ENCODE assay signal across 8 cellular contexts in the genomic region with DNA sequence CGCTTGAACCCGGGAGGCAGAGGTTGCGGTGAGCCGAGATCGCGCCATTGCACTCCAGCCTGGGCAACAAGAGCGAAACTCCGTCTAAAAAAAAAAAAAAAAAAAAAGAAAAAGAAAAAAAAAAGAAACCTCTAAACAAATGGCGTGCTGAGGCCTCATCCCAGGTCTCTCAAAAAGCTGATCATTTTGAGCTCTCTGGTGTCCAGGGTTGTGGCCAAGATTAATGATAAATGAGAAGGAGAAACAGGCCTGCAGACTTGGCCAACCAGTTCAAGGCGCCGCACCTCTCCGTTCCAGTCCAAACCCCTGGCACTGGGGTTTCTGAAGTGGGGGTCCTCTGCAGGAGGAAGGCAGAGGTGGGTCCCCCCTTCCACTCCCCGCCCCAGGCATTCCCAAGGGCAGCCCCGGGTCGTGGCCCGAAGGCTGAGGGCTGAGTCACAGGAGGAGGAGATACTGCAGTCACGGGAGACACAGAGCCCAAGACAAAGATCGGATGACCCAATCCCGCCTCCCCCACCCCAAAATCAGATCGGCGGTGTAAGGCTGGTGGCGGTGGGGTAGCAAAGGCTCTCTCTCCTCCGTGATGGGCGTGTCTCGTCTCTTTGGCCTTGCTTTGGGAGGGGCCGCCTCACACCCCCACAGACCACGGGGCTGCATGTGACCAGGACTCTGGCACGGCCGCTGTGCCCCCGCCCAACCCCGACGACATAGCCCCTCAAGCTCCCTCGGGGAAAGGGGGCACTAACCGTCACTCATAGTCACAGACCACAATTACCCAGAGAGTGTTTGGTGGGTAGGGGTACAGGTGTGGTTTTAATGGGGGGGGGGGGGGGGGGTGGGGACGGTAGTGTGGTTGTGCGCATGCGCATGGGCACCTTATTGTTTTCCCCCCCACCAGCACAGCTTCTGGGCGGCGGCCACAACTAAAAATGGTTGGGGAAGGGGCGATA. TPM values are rescaled to one million over a fixed set of nuclear protein-coding genes. Genes with fewer than 3 reads are reported as not detected.
DNase-seq lines count a peak whose midpoint lies in the region; ATAC-seq and TF ChIP-seq lines count a peak whose summit lies in the region.

No MANE protein-coding gene starts in this region.

- no peak overlapping the region for H3K27ac ChIP-seq in neuronal stem cell (replicated peaks; ENCODE audit: low read length)

- H3K9ac ChIP-seq in neuronal stem cell (ENCODE audit: low read depth, low read length, poor library complexity), result peak overlapping the region; percentile 97

- peak overlapping the region; percentile 98 for H2AFZ ChIP-seq in neuronal stem cell (ENCODE audit: low read length)

- no peak overlapping the region for H2BK120ac ChIP-seq in neuronal stem cell (ENCODE audit: low read depth, low read length)

- peak overlapping the region; percentile 20 for H2AK5ac ChIP-seq in neuronal stem cell (ENCODE audit: low read depth, low read length)

- H3K23ac ChIP-seq in neuronal stem cell (ENCODE audit: low read depth, low read length, poor library complexity), result peak overlapping the region; percentile 87

- peaks cover 8% of the 10 kb centered on the region for H3K27me3 Mint-ChIP-seq in activated naive CD8-positive, alpha-beta T cell treated with anti-CD3 and anti-CD28 coated beads, Interleukin-2, amount 50 U/mL, for 24 hours
- peaks cover 14% of the 10 kb centered on the region for H3K27me3 Mint-ChIP-seq in glutamatergic neuron (ENCODE audit: unreplicated experiment)

- TF ChIP-seq CTCF in GM12865 (IDR thresholded peaks at IDR 0.05; ENCODE audit: insufficient read depth, low read depth, low read length, missing control alignments) (no peak), glutamatergic neuron (IDR thresholded peaks at IDR 0.05; ENCODE audit: partially characterized antibody, unreplicated experiment) (no peak)

- peak overlapping the region; percentile 2 for H2BK15ac ChIP-seq in neuronal stem cell (ENCODE audit: low read length)

- H3K27me3 ChIP-seq in neuronal stem cell (ENCODE audit: control insufficient read depth in 3 of 3, insufficient read depth in 3 of 3, low read depth in 1 of 3, low read length in 3 of 3), result no peaks in the 10 kb centered on the region

- no peaks in the 10 kb centered on the region for H3K36me3 Mint-ChIP-seq in activated naive CD8-positive, alpha-beta T cell treated with anti-CD3 and anti-CD28 coated beads, Interleukin-2, amount 50 U/mL, for 24 hours (ENCODE audit: low read depth)
- no peaks in the 10 kb centered on the region for H3K36me3 Mint-ChIP-seq in glutamatergic neuron (ENCODE audit: unreplicated experiment)

- H3K9me3 Mint-ChIP-seq in activated naive CD8-positive, alpha-beta T cell treated with anti-CD3 and anti-CD28 coated beads, Interleukin-2, amount 50 U/mL, for 24 hours, result no peaks in the 10 kb centered on the region
- H3K9me3 Mint-ChIP-seq in glutamatergic neuron (ENCODE audit: unreplicated experiment), result peaks cover 5% of the 10 kb centered on the region

- H3K4me1 Mint-ChIP-seq in activated naive CD8-positive, alpha-beta T cell treated with anti-CD3 and anti-CD28 coated beads, Interleukin-2, amount 50 U/mL, for 24 hours, result peaks cover 37% of the 10 kb centered on the region
- peaks cover 20% of the 10 kb centered on the region for H3K4me1 Mint-ChIP-seq in glutamatergic neuron (ENCODE audit: low read depth, unreplicated experiment)

- no peak overlapping the region for H4K8ac ChIP-seq in neuronal stem cell (ENCODE audit: low read depth, low read length)

- H3K4me2 ChIP-seq in neuronal stem cell (ENCODE audit: insufficient read depth, low read length, poor library complexity, severe bottlenecking), result peak overlapping the region; percentile 83

- H3K36me3 ChIP-seq in neuronal stem cell (replicated peaks in 1 of 2; ENCODE audit: control insufficient read depth in 2 of 2, insufficient read depth in 2 of 2, low read length in 2 of 2), result peaks cover 7 to 8% of the 10 kb centered on the region in 2 donors

- H3K4me3 ChIP-seq in GM12865 (ENCODE audit: low read depth, low read length) (peak overlapping the region; percentile 68), neuronal stem cell (ENCODE audit: low read length in 2 of 2) (peak overlapping the region; percentile 89 to 97)

- no peak for ATAC-seq in activated naive CD8-positive, alpha-beta T cell treated with anti-CD3 and anti-CD28 coated beads, Interleukin-2, amount 50 U/mL, for 24 hours
- ATAC-seq in HG02571 (IDR thresholded peaks at IDR 0.05; ENCODE audit: unreplicated experiment) (no peak), GM18502 (IDR thresholded peaks at IDR 0.05; ENCODE audit: poor library complexity, unreplicated experiment) (no peak)

- peak overlapping the region; percentile 85 for H2BK5ac ChIP-seq in neuronal stem cell (ENCODE audit: low read length)

- peaks cover 17 to 48% of the 10 kb centered on the region in 2 donors for H3K4me1 ChIP-seq in neuronal stem cell (ENCODE audit: control insufficient read depth in 2 of 2, insufficient read depth in 1 of 2, low read depth in 1 of 2, low read length in 2 of 2)

- peaks cover 11% of the 10 kb centered on the region for H3K79me1 ChIP-seq in neuronal stem cell (ENCODE audit: low read depth, low read length)

- H3K14ac ChIP-seq in neuronal stem cell (ENCODE audit: low read length), result peak overlapping the region; percentile 40

- H3K4ac ChIP-seq in neuronal stem cell (ENCODE audit: low read length), result no peak overlapping the region

- H3K9me3 ChIP-seq in neuronal stem cell (replicated peaks in 1 of 2; ENCODE audit: control insufficient read depth in 2 of 2, insufficient read depth in 1 of 2, low read depth in 1 of 2, low read length in 2 of 2), result no peaks in the 10 kb centered on the region

- no peak overlapping the region for H4K91ac ChIP-seq in neuronal stem cell (ENCODE audit: low read depth, low read length, poor library complexity)

- WGBS in neuronal stem cell (ENCODE audit: extremely low coverage in 2 of 2, insufficient read length in 2 of 2, insufficient replicate concordance in 1 of 2), 2 donors, result no CpG with 5 or more reads among the region's 40 CpGs

- H3K4me3 Mint-ChIP-seq in activated naive CD8-positive, alpha-beta T cell treated with anti-CD3 and anti-CD28 coated beads, Interleukin-2, amount 50 U/mL, for 24 hours, result peak overlapping the region; percentile 79
- H3K4me3 Mint-ChIP-seq in glutamatergic neuron (ENCODE audit: unreplicated experiment), result peak overlapping the region; percentile 95

- DNase-seq in AG08395 (ENCODE audit: low spot score), result peak; percentile 91
- DNase-seq in GM12865 (ENCODE audit: low read depth), result no peak
- DNase-seq in NCI-H748 treated with DMSO at 0.1 percent for 48 hours (lab: John Stamatoyannopoulos, UW), result peak; percentile 32
- no peak for DNase-seq in activated naive CD8-positive, alpha-beta T cell treated with anti-CD3 and anti-CD28 coated beads, Interleukin-2, amount 50 U/mL, for 24 hours
- peak; percentile 68 for DNase-seq in glutamatergic neuron
- DNase-seq in neuronal stem cell (ENCODE audit: low spot score), result peak; percentile 39

- H2BK12ac ChIP-seq in neuronal stem cell (ENCODE audit: low read length), result peak overlapping the region; percentile 28

- H3K27ac Mint-ChIP-seq in activated naive CD8-positive, alpha-beta T cell treated with anti-CD3 and anti-CD28 coated beads, Interleukin-2, amount 50 U/mL, for 24 hours, result no peak overlapping the region
- H3K27ac Mint-ChIP-seq in glutamatergic neuron (ENCODE audit: unreplicated experiment), result peak overlapping the region; percentile 95

- peak overlapping the region; percentile 25 for H3K18ac ChIP-seq in neuronal stem cell (ENCODE audit: low read length)

RNA-seq across cellular contexts. Expression of gene VAT1, which starts 1.1 kb away (rescaled TPM):
- total RNA-seq in glutamatergic neuron (ENCODE audit: unreplicated experiment), result 413 TPM
- polyA plus RNA-seq in neuronal stem cell (2013, experiment 1 of 2), result 220 TPM
- 211 TPM for polyA plus RNA-seq in neuronal stem cell (2013, experiment 2 of 2)

RNA-seq across cellular contexts. Expression of gene RND2, which starts 4.0 kb away (rescaled TPM):
- 75.8 TPM for total RNA-seq in glutamatergic neuron (ENCODE audit: unreplicated experiment)
- polyA plus RNA-seq in neuronal stem cell (2013, experiment 1 of 2), result 48.5 TPM
- polyA plus RNA-seq in neuronal stem cell (2013, experiment 2 of 2), result 47.8 TPM

RNA-seq across cellular contexts. Expression of gene IFI35, which starts 14.5 kb away (rescaled TPM):
- not detected for total RNA-seq in glutamatergic neuron (ENCODE audit: unreplicated experiment)
- polyA plus RNA-seq in neuronal stem cell (2013, experiment 1 of 2), result 0.26 TPM
- 0.29 TPM for polyA plus RNA-seq in neuronal stem cell (2013, experiment 2 of 2)

RNA-seq across cellular contexts. Expression of gene RPL27, which starts 22.8 kb away (rescaled TPM):
- total RNA-seq in glutamatergic neuron (ENCODE audit: unreplicated experiment), result 658 TPM
- polyA plus RNA-seq in neuronal stem cell (2013, experiment 1 of 2), result 5,619 TPM
- 5,702 TPM for polyA plus RNA-seq in neuronal stem cell (2013, experiment 2 of 2)

RNA-seq across cellular contexts. Expression of gene RUNDC1, which starts 40.7 kb away (rescaled TPM):
- 14.0 TPM for total RNA-seq in glutamatergic neuron (ENCODE audit: unreplicated experiment)
- 7.7 TPM for polyA plus RNA-seq in neuronal stem cell (2013, experiment 1 of 2)
- polyA plus RNA-seq in neuronal stem cell (2013, experiment 2 of 2), result 7.3 TPM

Comparison
In these comparisons a context has a peak if more than half of its experiments do, and no peak if none do; other contexts are left out.
1. DNase-seq: peak in AG08395 (single experiment), NCI-H748 treated with DMSO at 0.1 percent for 48 hours (single experiment), glutamatergic neuron (single experiment) and neuronal stem cell (single experiment); none in GM12865 (single experiment) and activated naive CD8-positive, alpha-beta T cell treated with anti-CD3 and anti-CD28 coated beads, Interleukin-2, amount 50 U/mL, for 24 hours (single experiment).